ENCODE assay signal across 9 cellular contexts in the genomic region with DNA sequence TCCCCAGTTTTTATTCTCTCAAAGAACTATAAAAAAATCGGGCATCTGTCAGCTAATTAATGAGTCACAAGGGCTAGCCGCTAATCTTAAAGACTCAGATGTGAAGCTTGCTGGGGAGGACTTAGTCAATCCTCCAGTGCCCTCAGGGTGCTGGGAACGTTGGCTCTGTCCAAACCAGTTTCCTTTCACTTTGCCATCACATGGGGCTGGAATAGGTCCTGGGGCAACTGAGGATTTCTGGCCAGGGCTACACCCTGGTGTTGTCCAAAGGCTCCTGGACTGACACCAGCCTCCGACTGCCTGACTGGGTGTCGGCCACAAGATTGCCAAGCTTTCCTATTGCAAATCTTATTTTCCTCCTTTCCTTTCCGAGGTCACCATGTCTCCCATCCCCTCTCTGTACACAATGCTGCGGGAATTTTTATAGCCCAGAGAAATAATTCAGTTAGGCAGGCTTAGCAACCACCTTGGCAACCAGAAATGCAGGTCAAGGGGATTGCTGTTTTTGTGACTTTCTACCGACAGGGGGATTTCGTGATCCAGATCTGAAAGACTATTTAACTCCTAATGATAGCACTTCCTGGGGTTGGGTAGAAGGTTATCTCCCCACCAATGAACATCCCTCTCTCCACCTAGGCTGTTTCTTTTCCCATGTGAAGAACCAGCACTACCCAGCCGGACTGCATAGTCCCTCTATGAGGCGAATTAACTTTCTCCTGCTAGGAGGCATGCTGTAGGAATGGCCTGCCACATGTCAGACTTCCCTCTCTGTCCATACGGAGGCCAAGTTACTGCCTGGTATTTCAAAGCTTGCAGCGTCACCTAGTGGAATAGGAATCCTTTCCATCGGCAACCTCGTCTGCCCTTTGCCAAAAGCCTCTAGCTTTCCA. TPM values are rescaled to one million over a fixed set of nuclear protein-coding genes. Genes with fewer than 3 reads are reported as not detected.
DNase-seq lines count a peak whose midpoint lies in the region; ATAC-seq and TF ChIP-seq lines count a peak whose summit lies in the region.
"Had no signal": no experiment of that assay in that cellular context is flagged by ENCODE, and none has a peak within 500 bp of the region (broad histone marks: within the 10 kb centered on the region; RNA-seq: fewer than 3 reads in every experiment).

No MANE protein-coding gene starts in this region.

- no TSS peak for BruUV-seq in OCI-LY7 (replicated peaks; lab: Mats Ljungman, UMichigan)

- DNase-seq in AG20443 (ENCODE audit: low spot score) (peak; percentile 79), NCI-H524 treated with DMSO at 0.1 percent for 48 hours (lab: John Stamatoyannopoulos, UW) (peak; percentile 34), dorsolateral prefrontal cortex (no peak), NCI-H128 (lab: John Stamatoyannopoulos, UW; ENCODE audit: unreplicated experiment) (no peak), OCI-LY7 (ENCODE audit: low spot score) (no peak)
- no peak for DNase-seq in activated T-cell treated with anti-CD3 and anti-CD28 coated beads, Interleukin-2, amount 50 U/mL, for 1 hour
- DNase-seq: NCI-H1436 had no signal

- H3K27me3 ChIP-seq in dorsolateral prefrontal cortex: no peaks in the 10 kb centered on the region
- no peaks in the 10 kb centered on the region for H3K27me3 ChIP-seq in muscle layer of colon (ENCODE audit: control insufficient read depth in 1 of 2, insufficient read depth in 2 of 2, low read length in 2 of 2)

- H3K27ac ChIP-seq in dorsolateral prefrontal cortex (peak overlapping the region in 44 of 59 donors; percentile 3 to 79 (median 46)), muscle layer of colon (ENCODE audit: low read depth, low read length) (peak overlapping the region; percentile 89), OCI-LY7 (ENCODE audit: low read depth, low read length, poor library complexity, severe bottlenecking) (no peak overlapping the region)

- no peak overlapping the region for H3K4me2 ChIP-seq in OCI-LY7 (ENCODE audit: low read length)

- H2AFZ ChIP-seq in OCI-LY7 (ENCODE audit: low read length): no peak overlapping the region

- H3K36me3 ChIP-seq in muscle layer of colon (ENCODE audit: insufficient read depth, low read length) (no peaks in the 10 kb centered on the region), OCI-LY7 (ENCODE audit: insufficient read depth, low read length) (no peaks in the 10 kb centered on the region)

- CTCF ChIA-PET in OCI-LY7 (lab: Charles Lee; ENCODE audit: unreplicated experiment): no interaction called here

- H3K9ac ChIP-seq in muscle layer of colon (ENCODE audit: low read length): peak overlapping the region; percentile 15

- H3K9me3 ChIP-seq in muscle layer of colon (ENCODE audit: low read length): no peaks in the 10 kb centered on the region
- H3K9me3 ChIP-seq in OCI-LY7 (ENCODE audit: low read length): peaks cover 16% of the 10 kb centered on the region

- H3K4me3 ChIP-seq in dorsolateral prefrontal cortex (peak overlapping the region in 34 of 59 donors; percentile 4 to 45 (median 25)), muscle layer of colon (ENCODE audit: low read depth in 1 of 2, low read length in 2 of 2) (peak overlapping the region; percentile 38 to 60), OCI-LY7 (ENCODE audit: low read depth, low read length, poor library complexity, severe bottlenecking) (no peak overlapping the region)

- H3K4me1 ChIP-seq in muscle layer of colon (ENCODE audit: insufficient read depth, low read length) (peaks cover 30% of the 10 kb centered on the region), OCI-LY7 (ENCODE audit: insufficient read depth, low read length, poor library complexity, severe bottlenecking) (peaks cover under 1% of the 10 kb centered on the region)

- POLR2A ChIA-PET in OCI-LY7 (lab: Charles Lee): no interaction called here

- no peaks in the 10 kb centered on the region for H3K79me2 ChIP-seq in OCI-LY7 (ENCODE audit: insufficient read depth, low read depth, low read length)

- TF ChIP-seq CTCF in dorsolateral prefrontal cortex (IDR thresholded peaks at IDR 0.05 in 54 of 56, conservative IDR thresholded peaks at IDR 0.05 in 2 of 56; ENCODE audit: low read depth in 1 of 56, partially characterized antibody in 56 of 56) (peak in 29 of 56 donors; percentile 8 to 51 (median 27)), OCI-LY7 (conservative IDR thresholded peaks at IDR 0.05; ENCODE audit: low read length) (no peak)

- intact Hi-C loops in dorsolateral prefrontal cortex (cut with DNase I) (no loop called here), OCI-LY7 (cut with micrococcal nuclease; ENCODE audit: unreplicated experiment) (no loop called here)

- ATAC-seq in HG02642 (IDR thresholded peaks at IDR 0.05; ENCODE audit: poor library complexity, unreplicated experiment): no peak

- H3K9me2 ChIP-seq in OCI-LY7 (ENCODE audit: insufficient read depth, low read length): no peaks in the 10 kb centered on the region

- no peaks in the 10 kb centered on the region for H4K20me1 ChIP-seq in OCI-LY7 (ENCODE audit: insufficient read depth, low read length)

RNA-seq across cellular contexts. Expression of a gene that starts 29.9 kb away (rescaled TPM):
- total RNA-seq in dorsolateral prefrontal cortex (10 to 100 TPM in 36 of 120 experiments, 1 to 10 TPM in 84; 4.5 to 15.6 (median 8.4) TPM), OCI-LY7 (2022) (9.3 and 11.9 TPM in 2 replicates)
- total RNA-seq in OCI-LY7 (2014; rRNA removed; shearing (Covaris generic)): 4.5 and 5.9 TPM in 2 replicates

Comparison
In these comparisons a context has a peak if more than half of its experiments do, and no peak if none do; other contexts are left out.
1. DNase-seq: peak in AG20443 (single experiment) and NCI-H524 treated with DMSO at 0.1 percent for 48 hours (single experiment); none in dorsolateral prefrontal cortex (0 of 10), NCI-H128 (single experiment), OCI-LY7 (single experiment) and activated T-cell treated with anti-CD3 and anti-CD28 coated beads, Interleukin-2, amount 50 U/mL, for 1 hour (single experiment).